In genomic region chr9:127854169-127854833, GRCh38 we compare ENCODE assay signal across 1 cellular context.
TF ChIP-seq lines count a peak whose summit lies in the region.

TSS of gene ENG (minus strand) at chr9:127854658. CDS start at chr9:127854355, 303 bp downstream.

TF ChIP-seq in K562, 482 proteins besides CTCF, POLR2A, EP300 and RAD21 (continued from another document):
- no peak for TF ChIP-seq SMAD1 (IDR thresholded peaks at IDR 0.05; ENCODE audit: low read depth, low read length, partially characterized antibody)
TF ChIP-seq in K562: peak in this region for 1.
